Comparison of ENCODE assay signal across 16 cellular contexts in the genomic region with DNA sequence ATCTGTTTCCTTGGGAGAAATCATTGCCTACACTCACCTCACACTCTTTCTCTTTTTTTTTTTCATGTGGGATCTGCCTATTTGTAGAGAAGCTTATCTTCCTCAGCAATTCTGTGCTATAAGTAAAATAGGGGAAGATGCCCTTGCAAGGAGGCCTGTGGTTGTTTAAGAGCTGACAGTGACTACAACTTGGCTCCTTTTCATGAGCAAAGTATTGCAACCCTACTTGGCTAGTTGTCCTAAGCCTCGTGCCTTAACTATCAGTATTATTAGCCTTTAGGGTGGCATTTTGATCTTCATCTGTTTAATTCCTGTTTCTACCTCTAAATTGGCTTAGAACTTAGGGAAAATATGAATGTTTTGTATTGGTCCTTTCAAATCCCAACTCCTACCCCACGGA. TPM values are rescaled to one million over a fixed set of nuclear protein-coding genes. Genes with fewer than 3 reads are reported as not detected.
DNase-seq lines count a peak whose midpoint lies in the region; ATAC-seq and TF ChIP-seq lines count a peak whose summit lies in the region.
"Had no signal": no experiment of that assay in that cellular context is flagged by ENCODE, and none has a peak within 500 bp of the region (broad histone marks: within the 10 kb centered on the region; RNA-seq: fewer than 3 reads in every experiment).

No MANE protein-coding gene starts in this region.

- no peaks in the 10 kb centered on the region for H3K36me3 Mint-ChIP-seq in GM23338 (ENCODE audit: low read depth)
- H3K36me3 Mint-ChIP-seq: activated CD8-positive, alpha-beta memory T cell treated with anti-CD3 and anti-CD28 coated beads, Interleukin-2, amount 10 ng/mL, durations not matched to agents 7 days and 5 days had no signal

- H3K36me3 ChIP-seq in GM23338 (ENCODE audit: insufficient read depth) (no peaks in the 10 kb centered on the region), left lung (no peaks in the 10 kb centered on the region), subcutaneous abdominal adipose tissue (ENCODE audit: control insufficient read depth in 5 of 5, insufficient read depth in 5 of 5, low read length in 5 of 5) (no peaks in the 10 kb centered on the region)
- H3K36me3 ChIP-seq: BE2C, MG63 had no signal

- H3K27me3 Mint-ChIP-seq in GM23338 (ENCODE audit: insufficient read depth, low read depth, poor library complexity) = no peaks in the 10 kb centered on the region

- H3K4me1 ChIP-seq in GM23338 (ENCODE audit: insufficient read depth) (0 out of 2 replicates have a peak, but pooled peaks cover 4% of the 10 kb centered on the region), left lung (peaks cover 15 to 22% of the 10 kb centered on the region in 2 donors), subcutaneous abdominal adipose tissue (ENCODE audit: control insufficient read depth in 5 of 5, insufficient read depth in 5 of 5, low read length in 5 of 5) (peaks cover 7 to 59% (median 52%) of the 10 kb centered on the region in 5 donors)
- H3K4me1 ChIP-seq: BE2C had no signal

- TF ChIP-seq CTCF in GM23338 (conservative IDR thresholded peaks at IDR 0.05; ENCODE audit: low read depth in 2 of 2) = no peak
- no peak for TF ChIP-seq CTCF in cardiac fibroblast (IDR thresholded peaks at IDR 0.05; ENCODE audit: low read depth, low read length)
- no peak for TF ChIP-seq CTCF in left lung (IDR thresholded peaks at IDR 0.05)

- no peak overlapping the region for H3K4me2 ChIP-seq in GM23338

- no peaks in the 10 kb centered on the region for H3K9me2 ChIP-seq in GM23338 (ENCODE audit: insufficient read depth)

- H3F3A ChIP-seq in GM23338 (replicated peaks; ENCODE audit: low read depth) = no peaks in the 10 kb centered on the region

- H3K9me3 Mint-ChIP-seq in GM23338 = no peaks in the 10 kb centered on the region; the same call in 2 of the 3 replicates

- no peak overlapping the region for H3K4me3 Mint-ChIP-seq in GM23338
- H3K4me3 Mint-ChIP-seq: activated CD8-positive, alpha-beta memory T cell treated with anti-CD3 and anti-CD28 coated beads, Interleukin-2, amount 10 ng/mL, durations not matched to agents 7 days and 5 days had no signal

- no peak overlapping the region for H3K27ac ChIP-seq in GM23338 (ENCODE audit: low read depth)
- peak overlapping the region; percentile 1 to 74 for H3K27ac ChIP-seq in left lung
- peak overlapping the region; percentile 26 for H3K27ac ChIP-seq in subcutaneous abdominal adipose tissue (ENCODE audit: low read depth, low read length)

- H3K9ac ChIP-seq in subcutaneous abdominal adipose tissue (ENCODE audit: low read length in 5 of 5) = no peak overlapping the region

- no peak overlapping the region for H3K4me3 ChIP-seq in GM23338
- H3K4me3 ChIP-seq in cardiac fibroblast (replicated peaks in 1 of 2; ENCODE audit: low read depth in 2 of 2, low read length in 2 of 2) = no peak overlapping the region
- no peak overlapping the region for H3K4me3 ChIP-seq in left lung
- H3K4me3 ChIP-seq in subcutaneous abdominal adipose tissue (ENCODE audit: low read depth in 1 of 5, low read length in 5 of 5) = no peak overlapping the region
- H3K4me3 ChIP-seq: MG63 had no signal

- intact Hi-C loops in left lung (cut with DNase I) = no loop called here

- peaks cover 27% of the 10 kb centered on the region for H3K4me1 Mint-ChIP-seq in GM23338

- no peaks in the 10 kb centered on the region for H3K27me3 ChIP-seq in GM23338 (ENCODE audit: insufficient read depth)
- H3K27me3 ChIP-seq in left lung = no peaks in the 10 kb centered on the region
- H3K27me3 ChIP-seq in subcutaneous abdominal adipose tissue (ENCODE audit: control insufficient read depth in 5 of 5, insufficient read depth in 4 of 5, low read length in 5 of 5) = no peaks in the 10 kb centered on the region
- H3K27me3 ChIP-seq: BE2C, MG63 had no signal

- H3K9me3 ChIP-seq in left lung (no peaks in the 10 kb centered on the region), subcutaneous abdominal adipose tissue (ENCODE audit: control insufficient read depth in 5 of 5, low read length in 5 of 5) (peaks cover 0 to 4% (median 0%) of the 10 kb centered on the region in 5 donors)
- H3K9me3 ChIP-seq: BE2C, MG63 had no signal

- DNase-seq in GM23338 (ENCODE audit: low spot score) (no peak), cardiac fibroblast (ENCODE audit: low read depth in 2 of 2) (peak; percentile 50 to 62), left lung (no peak), kidney tubule cell (ENCODE audit: low spot score) (no peak), HUDEP-2 (lab: John Stamatoyannopoulos, UW; ENCODE audit: unreplicated experiment in 76 of 76) (no peak)
- DNase-seq in activated naive CD4-positive, alpha-beta T cell treated with anti-CD3 and anti-CD28 coated beads, Interleukin-2, amount 50 U/mL, for 16 hours = no peak
- DNase-seq: activated CD8-positive, alpha-beta memory T cell treated with anti-CD3 and anti-CD28 coated beads, Interleukin-2, amount 10 ng/mL, durations not matched to agents 7 days and 5 days; BE2C; DMS79; MG63; NCI-H2029; NCI-H510A treated with DMSO at 0.1 percent for 48 hours; substantia nigra had no signal

- H3K27ac Mint-ChIP-seq in GM23338 = no peak overlapping the region
- H3K27ac Mint-ChIP-seq: activated CD8-positive, alpha-beta memory T cell treated with anti-CD3 and anti-CD28 coated beads, Interleukin-2, amount 10 ng/mL, durations not matched to agents 7 days and 5 days had no signal

- ATAC-seq in GM23338 = no peak
- ATAC-seq in left lung = no peak
- ATAC-seq in HG03520 (IDR thresholded peaks at IDR 0.05; ENCODE audit: unreplicated experiment) = no peak
- ATAC-seq: activated CD8-positive, alpha-beta memory T cell treated with anti-CD3 and anti-CD28 coated beads, Interleukin-2, amount 10 ng/mL, durations not matched to agents 7 days and 5 days had no signal

- H4K20me1 ChIP-seq in GM23338 (replicated peaks; ENCODE audit: insufficient read depth) = no peaks in the 10 kb centered on the region

- H2AFZ ChIP-seq in GM23338 = 0 out of 2 replicates have a peak overlapping the region, but pooled peaks have one; percentile 2

- no peaks in the 10 kb centered on the region for H3K79me2 ChIP-seq in GM23338 (replicated peaks; ENCODE audit: insufficient read depth)

TF ChIP-seq in GM23338, 12 proteins besides CTCF, POLR2A, EP300 and RAD21 (continues in another document):
- TF ChIP-seq CREB1 (CRISPR knock-in tag; IDR thresholded peaks at IDR 0.05; ENCODE audit: low read depth) = no peak
- TF ChIP-seq, protein P1, sequence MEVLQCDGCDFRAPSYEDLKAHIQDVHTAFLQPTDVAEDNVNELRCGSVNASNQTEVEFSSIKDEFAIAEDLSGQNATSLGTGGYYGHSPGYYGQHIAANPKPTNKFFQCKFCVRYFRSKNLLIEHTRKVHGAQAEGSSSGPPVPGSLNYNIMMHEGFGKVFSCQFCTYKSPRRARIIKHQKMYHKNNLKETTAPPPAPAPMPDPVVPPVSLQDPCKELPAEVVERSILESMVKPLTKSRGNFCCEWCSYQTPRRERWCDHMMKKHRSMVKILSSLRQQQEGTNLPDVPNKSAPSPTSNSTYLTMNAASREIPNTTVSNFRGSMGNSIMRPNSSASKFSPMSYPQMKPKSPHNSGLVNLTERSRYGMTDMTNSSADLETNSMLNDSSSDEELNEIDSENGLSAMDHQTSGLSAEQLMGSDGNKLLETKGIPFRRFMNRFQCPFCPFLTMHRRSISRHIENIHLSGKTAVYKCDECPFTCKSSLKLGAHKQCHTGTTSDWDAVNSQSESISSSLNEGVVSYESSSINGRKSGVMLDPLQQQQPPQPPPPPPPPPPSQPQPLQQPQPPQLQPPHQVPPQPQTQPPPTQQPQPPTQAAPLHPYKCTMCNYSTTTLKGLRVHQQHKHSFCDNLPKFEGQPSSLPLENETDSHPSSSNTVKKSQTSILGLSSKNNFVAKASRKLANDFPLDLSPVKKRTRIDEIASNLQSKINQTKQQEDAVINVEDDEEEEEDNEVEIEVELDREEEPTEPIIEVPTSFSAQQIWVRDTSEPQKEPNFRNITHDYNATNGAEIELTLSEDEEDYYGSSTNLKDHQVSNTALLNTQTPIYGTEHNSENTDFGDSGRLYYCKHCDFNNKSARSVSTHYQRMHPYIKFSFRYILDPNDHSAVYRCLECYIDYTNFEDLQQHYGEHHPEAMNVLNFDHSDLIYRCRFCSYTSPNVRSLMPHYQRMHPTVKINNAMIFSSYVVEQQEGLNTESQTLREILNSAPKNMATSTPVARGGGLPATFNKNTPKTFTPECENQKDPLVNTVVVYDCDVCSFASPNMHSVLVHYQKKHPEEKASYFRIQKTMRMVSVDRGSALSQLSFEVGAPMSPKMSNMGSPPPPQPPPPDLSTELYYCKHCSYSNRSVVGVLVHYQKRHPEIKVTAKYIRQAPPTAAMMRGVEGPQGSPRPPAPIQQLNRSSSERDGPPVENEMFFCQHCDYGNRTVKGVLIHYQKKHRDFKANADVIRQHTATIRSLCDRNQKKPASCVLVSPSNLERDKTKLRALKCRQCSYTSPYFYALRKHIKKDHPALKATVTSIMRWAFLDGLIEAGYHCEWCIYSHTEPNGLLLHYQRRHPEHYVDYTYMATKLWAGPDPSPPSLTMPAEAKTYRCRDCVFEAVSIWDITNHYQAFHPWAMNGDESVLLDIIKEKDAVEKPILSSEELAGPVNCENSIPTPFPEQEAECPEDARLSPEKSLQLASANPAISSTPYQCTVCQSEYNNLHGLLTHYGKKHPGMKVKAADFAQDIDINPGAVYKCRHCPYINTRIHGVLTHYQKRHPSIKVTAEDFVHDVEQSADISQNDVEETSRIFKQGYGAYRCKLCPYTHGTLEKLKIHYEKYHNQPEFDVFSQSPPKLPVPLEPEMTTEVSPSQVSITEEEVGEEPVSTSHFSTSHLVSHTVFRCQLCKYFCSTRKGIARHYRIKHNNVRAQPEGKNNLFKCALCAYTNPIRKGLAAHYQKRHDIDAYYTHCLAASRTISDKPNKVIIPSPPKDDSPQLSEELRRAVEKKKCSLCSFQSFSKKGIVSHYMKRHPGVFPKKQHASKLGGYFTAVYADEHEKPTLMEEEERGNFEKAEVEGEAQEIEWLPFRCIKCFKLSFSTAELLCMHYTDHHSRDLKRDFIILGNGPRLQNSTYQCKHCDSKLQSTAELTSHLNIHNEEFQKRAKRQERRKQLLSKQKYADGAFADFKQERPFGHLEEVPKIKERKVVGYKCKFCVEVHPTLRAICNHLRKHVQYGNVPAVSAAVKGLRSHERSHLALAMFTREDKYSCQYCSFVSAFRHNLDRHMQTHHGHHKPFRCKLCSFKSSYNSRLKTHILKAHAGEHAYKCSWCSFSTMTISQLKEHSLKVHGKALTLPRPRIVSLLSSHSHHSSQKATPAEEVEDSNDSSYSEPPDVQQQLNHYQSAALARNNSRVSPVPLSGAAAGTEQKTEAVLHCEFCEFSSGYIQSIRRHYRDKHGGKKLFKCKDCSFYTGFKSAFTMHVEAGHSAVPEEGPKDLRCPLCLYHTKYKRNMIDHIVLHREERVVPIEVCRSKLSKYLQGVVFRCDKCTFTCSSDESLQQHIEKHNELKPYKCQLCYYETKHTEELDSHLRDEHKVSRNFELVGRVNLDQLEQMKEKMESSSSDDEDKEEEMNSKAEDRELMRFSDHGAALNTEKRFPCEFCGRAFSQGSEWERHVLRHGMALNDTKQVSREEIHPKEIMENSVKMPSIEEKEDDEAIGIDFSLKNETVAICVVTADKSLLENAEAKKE (CRISPR knock-in tag; IDR thresholded peaks at IDR 0.05) = no peak

RNA-seq across cellular contexts. Expression of a gene that starts 56.1 kb away (rescaled TPM):
- total RNA-seq in GM23338 (2014; rRNA removed; shearing (Covaris generic)) = 1.3 and 2.0 TPM in 2 replicates
- polyA plus RNA-seq in GM23338 (2016; fragmentation: Nextera tagmentation; extraction: Ambion mirVana) = 0.84 and 0.89 TPM in 2 replicates
- 1 to 10 TPM; 1.5 to 6.3 TPM for total RNA-seq in left lung
- total RNA-seq: activated CD8-positive, alpha-beta memory T cell treated with anti-CD3 and anti-CD28 coated beads, Interleukin-2, amount 10 ng/mL, durations not matched to agents 7 days and 5 days; OCI-LY7 had no signal

Comparison
In these comparisons a context has a peak if more than half of its experiments do, and no peak if none do; other contexts are left out.
1. DNase-seq: peak in cardiac fibroblast (2 of 2); none in GM23338 (single experiment), left lung (0 of 2), kidney tubule cell (single experiment), HUDEP-2 (0 of 76) and activated naive CD4-positive, alpha-beta T cell treated with anti-CD3 and anti-CD28 coated beads, Interleukin-2, amount 50 U/mL, for 16 hours (single experiment).